23 cellular contexts compared by ENCODE assay signal in genomic region chr10:132919374-132920100, GRCh38. TPM values are rescaled to one million over a fixed set of nuclear protein-coding genes. Genes with fewer than 3 reads are reported as not detected.
"Had no signal": no experiment of that assay in that cellular context is flagged by ENCODE, and none has a peak within 500 bp of the region (broad histone marks: within the 10 kb centered on the region; RNA-seq: fewer than 3 reads in every experiment).

No MANE protein-coding gene starts in this region.

- DNase-seq: activated CD4-positive, alpha-beta memory T cell treated with anti-CD3 and anti-CD28 coated beads, Interleukin-2, amount 10 ng/mL, durations not matched to agents 7 days and 5 days; activated CD4-positive, alpha-beta T cell treated with anti-CD3 and anti-CD28 coated beads for 36 hours; activated CD4-positive, alpha-beta T cell treated with anti-CD3 and anti-CD28 coated beads, Interleukin-2, amount 50 U/mL, for 1 hour; activated gamma-delta T cell treated with Interleukin-2 at 50 U/mL for 16 hours; activated naive CD4-positive, alpha-beta T cell treated with anti-CD3 and anti-CD28 coated beads, Interleukin-2, amount 10 ng/mL, durations not matched to agents 7 days and 5 days; activated naive CD8-positive, alpha-beta T cell treated with anti-CD3 and anti-CD28 coated beads for 36 hours; activated T-cell treated with anti-CD3 and anti-CD28 coated beads, Interleukin-2, amount 50 U/mL, for 72 hours; brain microvascular endothelial cell; Kasumi-1; KBM-7; NCI-H1105 treated with DMSO at 0.1 percent for 48 hours; NCI-H1436 treated with DMSO at 0.1 percent for 48 hours; NCI-H187; NCI-H2081; NCI-H510A treated with DMSO at 0.1 percent for 48 hours; NCI-H69; NK-92 treated with Interleukin-12 subunit alpha and Interleukin-12 subunit beta, amount 100 ng/mL, for 24 hours; SJCRH30; SK-N-SH; T-helper 1 cell had no signal

- H3K4me2 ChIP-seq: SK-N-SH had no signal

- H3K27me3 ChIP-seq: brain microvascular endothelial cell, cardiac muscle cell had no signal

- H3K4me1 ChIP-seq: SJCRH30 had no signal

- H3K9me3 ChIP-seq: SJCRH30, SK-N-SH had no signal

- H3K4me1 Mint-ChIP-seq: activated CD4-positive, alpha-beta memory T cell treated with anti-CD3 and anti-CD28 coated beads, Interleukin-2, amount 10 ng/mL, durations not matched to agents 7 days and 5 days; activated CD4-positive, alpha-beta T cell treated with anti-CD3 and anti-CD28 coated beads for 36 hours; activated naive CD4-positive, alpha-beta T cell treated with anti-CD3 and anti-CD28 coated beads, Interleukin-2, amount 10 ng/mL, durations not matched to agents 7 days and 5 days; activated naive CD8-positive, alpha-beta T cell treated with anti-CD3 and anti-CD28 coated beads for 36 hours had no signal

- H3K27ac ChIP-seq: brain microvascular endothelial cell, cardiac muscle cell, SJCRH30, VCaP had no signal

- H3K36me3 Mint-ChIP-seq: activated naive CD4-positive, alpha-beta T cell treated with anti-CD3 and anti-CD28 coated beads, Interleukin-2, amount 10 ng/mL, durations not matched to agents 7 days and 5 days; activated naive CD8-positive, alpha-beta T cell treated with anti-CD3 and anti-CD28 coated beads for 36 hours had no signal

- H3K9me3 Mint-ChIP-seq: activated CD4-positive, alpha-beta memory T cell treated with anti-CD3 and anti-CD28 coated beads, Interleukin-2, amount 10 ng/mL, durations not matched to agents 7 days and 5 days; activated naive CD4-positive, alpha-beta T cell treated with anti-CD3 and anti-CD28 coated beads, Interleukin-2, amount 10 ng/mL, durations not matched to agents 7 days and 5 days; activated naive CD8-positive, alpha-beta T cell treated with anti-CD3 and anti-CD28 coated beads for 36 hours; activated T-cell treated with anti-CD3 and anti-CD28 coated beads, Interleukin-2, amount 50 U/mL, for 72 hours; activated T-helper 2 cell treated with anti-CD3 and anti-CD28 coated beads, Interferon-gamma antibody, Interleukin-2, Interleukin-4, amounts not matched to agents 10 μg/mL and 5 μg/mL and 100 μg/mL, durations not matched to agents 14 hours and 24 hours and 36 hours had no signal

- H3K4me3 Mint-ChIP-seq: activated CD4-positive, alpha-beta memory T cell treated with anti-CD3 and anti-CD28 coated beads, Interleukin-2, amount 10 ng/mL, durations not matched to agents 7 days and 5 days; activated CD4-positive, alpha-beta T cell treated with anti-CD3 and anti-CD28 coated beads for 36 hours; activated naive CD4-positive, alpha-beta T cell treated with anti-CD3 and anti-CD28 coated beads, Interleukin-2, amount 10 ng/mL, durations not matched to agents 7 days and 5 days; activated naive CD8-positive, alpha-beta T cell treated with anti-CD3 and anti-CD28 coated beads for 36 hours; activated T-cell treated with anti-CD3 and anti-CD28 coated beads, Interleukin-2, amount 50 U/mL, for 72 hours had no signal

- H3K27ac Mint-ChIP-seq: activated CD4-positive, alpha-beta memory T cell treated with anti-CD3 and anti-CD28 coated beads, Interleukin-2, amount 10 ng/mL, durations not matched to agents 7 days and 5 days; activated CD4-positive, alpha-beta T cell treated with anti-CD3 and anti-CD28 coated beads for 36 hours; activated naive CD4-positive, alpha-beta T cell treated with anti-CD3 and anti-CD28 coated beads, Interleukin-2, amount 10 ng/mL, durations not matched to agents 7 days and 5 days; activated naive CD8-positive, alpha-beta T cell treated with anti-CD3 and anti-CD28 coated beads for 36 hours; activated T-cell treated with anti-CD3 and anti-CD28 coated beads, Interleukin-2, amount 50 U/mL, for 72 hours; activated T-helper 2 cell treated with anti-CD3 and anti-CD28 coated beads, Interferon-gamma antibody, Interleukin-2, Interleukin-4, amounts not matched to agents 10 μg/mL and 5 μg/mL and 100 μg/mL, durations not matched to agents 14 hours and 24 hours and 36 hours had no signal

- ATAC-seq: activated CD4-positive, alpha-beta T cell treated with anti-CD3 and anti-CD28 coated beads for 36 hours; activated T-cell treated with anti-CD3 and anti-CD28 coated beads, Interleukin-2, amount 50 U/mL, for 72 hours had no signal

- H3K27me3 Mint-ChIP-seq: activated CD4-positive, alpha-beta memory T cell treated with anti-CD3 and anti-CD28 coated beads, Interleukin-2, amount 10 ng/mL, durations not matched to agents 7 days and 5 days; activated CD4-positive, alpha-beta T cell treated with anti-CD3 and anti-CD28 coated beads for 36 hours; activated naive CD4-positive, alpha-beta T cell treated with anti-CD3 and anti-CD28 coated beads, Interleukin-2, amount 10 ng/mL, durations not matched to agents 7 days and 5 days had no signal

- H3K9ac ChIP-seq: SK-N-SH had no signal

RNA-seq across cellular contexts. Expression of gene CFAP46, which starts 22.8 kb away (rescaled TPM):
- total RNA-seq: activated CD4-positive, alpha-beta memory T cell treated with anti-CD3 and anti-CD28 coated beads, Interleukin-2, amount 10 ng/mL, durations not matched to agents 7 days and 5 days; activated T-helper 2 cell treated with anti-CD3 and anti-CD28 coated beads, Interferon-gamma antibody, Interleukin-2, Interleukin-4, amounts not matched to agents 10 μg/mL and 5 μg/mL and 100 μg/mL, durations not matched to agents 14 hours and 24 hours and 36 hours had no signal
